In the genomic region with DNA sequence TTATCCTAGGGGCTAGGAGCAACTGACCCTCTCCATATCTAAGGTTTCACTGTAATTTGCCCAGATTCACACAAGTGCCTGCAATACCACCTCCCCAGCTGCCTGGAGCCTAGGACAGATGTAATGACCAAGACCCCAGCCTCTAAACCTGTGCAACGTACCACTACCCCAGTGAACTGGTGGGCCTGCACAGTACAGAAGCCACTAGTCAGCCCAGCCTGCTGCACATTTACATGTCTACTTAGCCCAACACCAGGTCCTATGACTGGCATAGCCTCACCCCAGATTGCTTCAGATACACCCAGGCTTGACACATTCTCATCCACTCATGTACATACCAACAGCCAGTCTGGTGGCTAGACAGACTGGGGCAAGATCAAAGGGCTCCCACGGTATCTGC, we compare ENCODE assay signal across 29 cellular contexts.
"Had no signal": no experiment of that assay in that cellular context is flagged by ENCODE, and none has a peak within 500 bp of the region (broad histone marks: within the 10 kb centered on the region; RNA-seq: fewer than 3 reads in every experiment).

No MANE protein-coding gene starts in this region.

- DNase-seq: colonic mucosa; effector CD8-positive, alpha-beta T cell; endodermal cell; foreskin keratinocyte; glutamatergic neuron; heart right ventricle; hippocampal formation; left cardiac atrium; left lung; mesenchymal stem cell; mucosa of descending colon; naive thymus-derived CD4-positive, alpha-beta T cell; nucleus accumbens; ovary; posterior cingulate gyrus; psoas muscle; spleen; stimulated activated CD4-positive, alpha-beta T cell treated with anti-CD3 and anti-CD28 coated beads, Interleukin-4, amount 100 ng/mL, for 4 hours; stimulated activated naive CD4-positive, alpha-beta T cell; stimulated activated naive CD8-positive, alpha-beta T cell treated with anti-CD3 and anti-CD28 coated beads, Interleukin-15, amount 100 ng/mL, for 72 hours; thyroid gland; uterus had no signal

- H3K4me3 ChIP-seq: colonic mucosa, esophagus muscularis mucosa, heart right ventricle, left lung, mucosa of descending colon, ovary, psoas muscle, skin epidermis, spleen, thyroid gland, upper lobe of left lung, uterus had no signal

- H3K27ac Mint-ChIP-seq: dendritic cell treated with granulocyte-macrophage colony-stimulating factor and Interleukin-4, amounts not matched to agents 40 ng/mL and 50 ng/mL, for 4 days; endodermal cell; mesothelial cell of epicardium; naive thymus-derived CD4-positive, alpha-beta T cell; nephron; stimulated activated naive CD8-positive, alpha-beta T cell treated with anti-CD3 and anti-CD28 coated beads, Interleukin-15, amount 100 ng/mL, for 72 hours had no signal

- H3K27me3 ChIP-seq: colonic mucosa, esophagus muscularis mucosa, foreskin keratinocyte, heart right ventricle, left lung, ovary, spleen, thyroid gland, upper lobe of left lung, uterus had no signal

- H3K36me3 Mint-ChIP-seq: mesothelial cell of epicardium; naive thymus-derived CD4-positive, alpha-beta T cell had no signal

- H3K4me1 Mint-ChIP-seq: mesothelial cell of epicardium; naive thymus-derived CD4-positive, alpha-beta T cell; nephron; stimulated activated naive CD8-positive, alpha-beta T cell treated with anti-CD3 and anti-CD28 coated beads, Interleukin-15, amount 100 ng/mL, for 72 hours had no signal

- ATAC-seq: foreskin keratinocyte; heart right ventricle; left cardiac atrium; left lung; mucosa of descending colon; naive thymus-derived CD4-positive, alpha-beta T cell; psoas muscle; right cardiac atrium; stimulated activated naive CD8-positive, alpha-beta T cell treated with anti-CD3 and anti-CD28 coated beads, Interleukin-15, amount 100 ng/mL, for 72 hours had no signal

- H3K4me1 ChIP-seq: colonic mucosa, esophagus muscularis mucosa, foreskin keratinocyte, heart right ventricle, left lung, psoas muscle, spleen, thyroid gland, upper lobe of left lung, uterus had no signal

- H3K9me3 Mint-ChIP-seq: mesothelial cell of epicardium, nephron had no signal

- H3K36me3 ChIP-seq: colonic mucosa, esophagus muscularis mucosa, heart right ventricle, left lung, ovary, spleen, thyroid gland, upper lobe of left lung, uterus had no signal

- H3K27me3 Mint-ChIP-seq: dendritic cell treated with granulocyte-macrophage colony-stimulating factor and Interleukin-4, amounts not matched to agents 40 ng/mL and 50 ng/mL, for 4 days; naive thymus-derived CD4-positive, alpha-beta T cell; stimulated activated naive CD8-positive, alpha-beta T cell treated with anti-CD3 and anti-CD28 coated beads, Interleukin-15, amount 100 ng/mL, for 72 hours had no signal

- H3K9me3 ChIP-seq: colonic mucosa, esophagus muscularis mucosa, ovary, psoas muscle, thyroid gland, uterus had no signal

- H3K27ac ChIP-seq: colonic mucosa, esophagus muscularis mucosa, foreskin keratinocyte, heart right ventricle, left lung, ovary, psoas muscle, skin epidermis, spleen, thyroid gland, upper lobe of left lung, uterus had no signal

- H3K4me3 Mint-ChIP-seq: dendritic cell treated with granulocyte-macrophage colony-stimulating factor and Interleukin-4, amounts not matched to agents 40 ng/mL and 50 ng/mL, for 4 days; endodermal cell; mesothelial cell of epicardium; naive thymus-derived CD4-positive, alpha-beta T cell; nephron; stimulated activated naive CD8-positive, alpha-beta T cell treated with anti-CD3 and anti-CD28 coated beads, Interleukin-15, amount 100 ng/mL, for 72 hours had no signal
